Comparison of ENCODE assay signal across 8 cellular contexts in genomic region chr7:22082886-22083710, GRCh38.
A peak's percentile ranks its signal among the peaks of the same experiment; 100 is the strongest.
DNase-seq lines count a peak whose midpoint lies in the region; ATAC-seq and TF ChIP-seq lines count a peak whose summit lies in the region.

No MANE protein-coding gene starts in this region.

- peak; percentile 92 for TF ChIP-seq CTCF in AG04450 (IDR thresholded peaks at IDR 0.05; ENCODE audit: low read depth, low read length)

- H3K4me3 ChIP-seq in AG04450 (ENCODE audit: low read depth, low read length): peak overlapping the region; percentile 86

- H3K27me3 ChIP-seq in AG04450 (ENCODE audit: control insufficient read depth, insufficient read depth, low read length): peaks cover 8% of the 10 kb centered on the region

- CTCF ChIA-PET in AG04450 (lab: Charles Lee): interaction anchor here (0.6 to 2.6 kb wide), 41 partner anchors 9 to 1757 kb away, joined by 3 to 33 read pairs (median 4); partner anchors contain the start of gene STEAP1B

- no peaks in the 10 kb centered on the region for H3K9me3 ChIP-seq in AG04450 (ENCODE audit: control insufficient read depth, insufficient read depth, low read length)

- DNase-seq in AG04450 (ENCODE audit: low read depth, low spot score) (peak; percentile 44), NCI-H2227 treated with DMSO at 0.1 percent for 48 hours (lab: John Stamatoyannopoulos, UW) (peak; percentile 92), left kidney (ENCODE audit: low read depth, low spot score) (peak; percentile 95)
- DNase-seq in activated CD4-positive, alpha-beta T cell treated with anti-CD3 and anti-CD28 coated beads for 4 hours: peak; percentile 68 to 78
- DNase-seq in stimulated activated CD4-positive, alpha-beta T cell treated with anti-CD3 and anti-CD28 coated beads, Interleukin-1b, Interleukin-23, amount 100 ng/mL, for 4 hours (ENCODE audit: low read depth in 2 of 2): peak; percentile 71 to 80

- POLR2A ChIA-PET in AG04450 (lab: Yijun Ruan, JAX): interaction anchor here (1.0 kb wide), 1 partner anchor 9 kb away, joined by 4 read pairs; no protein-coding TSS in a partner anchor

- ATAC-seq in GM18868 (IDR thresholded peaks at IDR 0.05; ENCODE audit: unreplicated experiment): peak; percentile 98
- ATAC-seq in HG03135 (IDR thresholded peaks at IDR 0.05; ENCODE audit: unreplicated experiment): peak; percentile 98

- H3K27ac ChIP-seq in AG04450 (ENCODE audit: low read depth, low read length): peak overlapping the region; percentile 75
- H3K27ac ChIP-seq in cingulate gyrus (ENCODE audit: low read depth, low read length): peak overlapping the region; percentile 97

Comparison
In these comparisons a context has a peak if more than half of its experiments do, and no peak if none do; other contexts are left out.
1. Peak in every context shown above with its lines: DNase-seq, ATAC-seq, H3K4me3 ChIP-seq and H3K27ac ChIP-seq.
2. DNase-seq: peak in every context shown above with its lines; median percentile 95 in left kidney; 92 in NCI-H2227 treated with DMSO at 0.1 percent for 48 hours; 76 in stimulated activated CD4-positive, alpha-beta T cell treated with anti-CD3 and anti-CD28 coated beads, Interleukin-1b, Interleukin-23, amount 100 ng/mL, for 4 hours; 73 in activated CD4-positive, alpha-beta T cell treated with anti-CD3 and anti-CD28 coated beads for 4 hours; 44 in AG04450.